Comparison of ENCODE assay signal across 27 cellular contexts in the genomic region with DNA sequence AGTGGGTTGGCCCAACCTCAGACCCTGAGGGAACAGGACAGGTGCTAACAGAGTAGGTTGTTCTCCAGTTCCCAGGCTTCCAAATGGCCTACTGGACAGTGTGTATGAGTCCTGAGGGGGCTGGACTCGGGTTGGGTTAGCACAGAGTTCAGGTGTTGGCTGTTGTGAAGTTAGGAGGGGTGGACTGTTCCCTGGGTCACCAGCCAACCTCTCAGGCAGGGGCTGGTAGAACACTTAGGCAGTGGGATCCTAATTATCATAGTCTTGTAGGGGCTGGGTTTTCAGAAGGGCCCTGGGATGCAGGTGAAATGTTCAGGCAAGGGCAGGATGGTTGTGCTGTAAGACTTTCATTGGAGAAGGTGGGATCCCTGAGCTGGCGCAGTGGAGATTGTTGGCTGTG.
"Had no signal": no experiment of that assay in that cellular context is flagged by ENCODE, and none has a peak within 500 bp of the region (broad histone marks: within the 10 kb centered on the region; RNA-seq: fewer than 3 reads in every experiment).

No MANE protein-coding gene starts in this region.

- H3K36me3 Mint-ChIP-seq: naive thymus-derived CD4-positive, alpha-beta T cell; stimulated activated effector memory CD8-positive, alpha-beta T cell treated with anti-CD3 and anti-CD28 coated beads, Interleukin-12 subunit alpha, Interleukin-12 subunit beta, amount 100 ng/mL, for 72 hours; type B pancreatic cell had no signal

- H3K27me3 Mint-ChIP-seq: naive thymus-derived CD4-positive, alpha-beta T cell; natural killer cell treated with Interleukin-12 subunit alpha and Interleukin-12 subunit beta and Interleukin-15 and Interleukin-18, amount 100 ng/mL, for 72 hours; progenitor cell of endocrine pancreas; stimulated activated naive CD8-positive, alpha-beta T cell treated with anti-CD3 and anti-CD28 coated beads, Interleukin-15, amount 100 ng/mL, for 72 hours; type B pancreatic cell had no signal

- H3K27ac Mint-ChIP-seq: naive thymus-derived CD4-positive, alpha-beta T cell; natural killer cell treated with Interleukin-12 subunit alpha and Interleukin-12 subunit beta and Interleukin-15 and Interleukin-18, amount 100 ng/mL, for 72 hours; nephron progenitor cell; progenitor cell of endocrine pancreas; stimulated activated effector memory CD8-positive, alpha-beta T cell treated with anti-CD3 and anti-CD28 coated beads, Interleukin-12 subunit alpha, Interleukin-12 subunit beta, amount 100 ng/mL, for 72 hours; stimulated activated naive CD8-positive, alpha-beta T cell treated with anti-CD3 and anti-CD28 coated beads, Interleukin-15, amount 100 ng/mL, for 72 hours; type B pancreatic cell had no signal

- H3K4me1 Mint-ChIP-seq: naive thymus-derived CD4-positive, alpha-beta T cell; nephron progenitor cell; neural crest cell; stimulated activated effector memory CD8-positive, alpha-beta T cell treated with anti-CD3 and anti-CD28 coated beads, Interleukin-12 subunit alpha, Interleukin-12 subunit beta, amount 100 ng/mL, for 72 hours; stimulated activated naive CD8-positive, alpha-beta T cell treated with anti-CD3 and anti-CD28 coated beads, Interleukin-15, amount 100 ng/mL, for 72 hours had no signal

- DNase-seq: naive thymus-derived CD4-positive, alpha-beta T cell; nephron progenitor cell; occipital lobe; ovary; posterior cingulate gyrus; psoas muscle; right lobe of liver; sigmoid colon; small intestine; stimulated activated CD4-positive, alpha-beta T cell treated with anti-CD3 and anti-CD28 coated beads, Interleukin-15, amount 100 ng/mL, for 24 hours; stimulated activated CD4-positive, alpha-beta T cell treated with anti-CD3 and anti-CD28 coated beads, Interleukin-2, amount 100 ng/mL, for 24 hours; stimulated activated CD4-positive, alpha-beta T cell treated with anti-CD3 and anti-CD28 coated beads, Interleukin-2, amount 100 ng/mL, for 48 hours; stimulated activated CD4-positive, alpha-beta T cell treated with anti-CD3 and anti-CD28 coated beads, Interleukin-4, amount 100 ng/mL, for 24 hours; stimulated activated naive CD4-positive, alpha-beta T cell; stimulated activated naive CD8-positive, alpha-beta T cell treated with anti-CD3 and anti-CD28 coated beads, Interleukin-15, amount 100 ng/mL, for 72 hours; stimulated activated naive CD8-positive, alpha-beta T cell treated with anti-CD3 and anti-CD28 coated beads, Interleukin-15, Interleukin-2, amounts not matched to agents 100 U/mL and 50 U/mL, for 24 hours; substantia nigra; testis; tibial artery; transverse colon; uterus had no signal

- H3K9me3 Mint-ChIP-seq: nephron progenitor cell, type B pancreatic cell had no signal

- H3K4me3 Mint-ChIP-seq: naive thymus-derived CD4-positive, alpha-beta T cell; natural killer cell treated with Interleukin-12 subunit alpha and Interleukin-12 subunit beta and Interleukin-15 and Interleukin-18, amount 100 ng/mL, for 72 hours; nephron progenitor cell; neural crest cell; stimulated activated effector memory CD8-positive, alpha-beta T cell treated with anti-CD3 and anti-CD28 coated beads, Interleukin-12 subunit alpha, Interleukin-12 subunit beta, amount 100 ng/mL, for 72 hours; stimulated activated naive CD8-positive, alpha-beta T cell treated with anti-CD3 and anti-CD28 coated beads, Interleukin-15, amount 100 ng/mL, for 72 hours; type B pancreatic cell had no signal

- ATAC-seq: naive thymus-derived CD4-positive, alpha-beta T cell; natural killer cell treated with Interleukin-12 subunit alpha and Interleukin-12 subunit beta and Interleukin-15 and Interleukin-18, amount 100 ng/mL, for 72 hours; psoas muscle; right cardiac atrium; right lobe of liver; stimulated activated effector memory CD8-positive, alpha-beta T cell treated with anti-CD3 and anti-CD28 coated beads, Interleukin-12 subunit alpha, Interleukin-12 subunit beta, amount 100 ng/mL, for 72 hours; stimulated activated naive CD8-positive, alpha-beta T cell treated with anti-CD3 and anti-CD28 coated beads, Interleukin-15, amount 100 ng/mL, for 72 hours; stimulated activated naive CD8-positive, alpha-beta T cell treated with anti-CD3 and anti-CD28 coated beads, Interleukin-15, Interleukin-2, amounts not matched to agents 100 U/mL and 50 U/mL, for 24 hours had no signal
